ENCODE assay signal across 1 cellular context in the genomic region with DNA sequence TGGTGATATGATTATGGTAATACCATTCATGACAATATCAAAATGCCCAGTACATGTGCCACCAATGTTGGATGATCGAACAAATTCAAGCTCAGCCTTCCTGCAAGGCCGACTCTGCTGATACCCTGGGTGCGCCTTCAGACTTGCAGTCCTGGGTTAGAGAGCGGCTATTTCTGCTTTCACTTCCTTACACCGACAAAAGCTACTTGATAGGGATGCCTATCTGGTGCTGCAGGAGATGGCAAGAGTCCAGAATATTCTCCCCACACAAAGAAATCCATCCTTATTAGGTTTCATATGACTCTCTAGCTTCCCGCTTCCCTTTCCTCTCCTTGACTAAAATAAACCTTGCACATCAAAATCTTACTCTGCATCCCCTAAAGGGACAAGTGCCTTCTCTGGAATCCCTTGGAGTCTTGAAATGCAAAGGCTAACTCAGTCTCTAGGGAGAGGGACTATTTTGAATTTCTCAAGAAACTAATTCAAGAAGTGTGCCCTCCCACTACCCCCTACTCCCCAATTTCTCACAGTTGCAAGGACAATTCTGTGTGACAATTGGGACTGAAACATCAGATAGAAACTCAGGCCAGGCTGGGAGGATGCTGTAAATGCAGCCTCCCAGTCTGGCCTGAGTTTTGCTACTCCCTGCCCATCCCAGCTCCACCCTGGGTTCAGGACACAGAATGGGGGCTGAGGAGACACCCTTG.
TF ChIP-seq lines count a peak whose summit lies in the region.

No MANE protein-coding gene starts in this region.

TF ChIP-seq in IMR-90, 13 proteins besides CTCF, POLR2A, EP300 and RAD21 (continued from another document):
- no peak for TF ChIP-seq RFX5 (IDR thresholded peaks at IDR 0.05; ENCODE audit: low read depth, low read length)
